ENCODE assay signal across 8 cellular contexts in the genomic region with DNA sequence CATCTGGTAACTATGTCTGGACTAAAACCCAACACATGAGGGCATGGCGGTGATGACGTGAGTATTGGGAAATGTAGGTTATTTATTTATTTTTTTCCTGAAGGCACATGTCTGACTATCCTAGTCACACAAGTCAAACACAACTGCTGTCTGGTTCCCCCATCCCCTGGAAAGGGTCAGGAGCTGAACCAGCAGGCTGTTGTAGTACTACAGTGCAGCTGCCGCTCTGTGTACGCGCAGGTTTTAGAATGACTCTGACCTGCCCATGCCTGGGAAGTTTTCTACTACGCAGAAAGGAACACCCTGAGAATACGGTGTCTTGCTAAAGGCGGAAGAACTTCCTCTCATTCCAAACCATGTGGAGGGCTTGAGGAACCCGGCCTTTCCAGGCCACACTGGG. TPM values are rescaled to one million over a fixed set of nuclear protein-coding genes. Genes with fewer than 3 reads are reported as not detected.
A peak's percentile ranks its signal among the peaks of the same experiment; 100 is the strongest.
DNase-seq lines count a peak whose midpoint lies in the region; ATAC-seq and TF ChIP-seq lines count a peak whose summit lies in the region.

No MANE protein-coding gene starts in this region.

- ATAC-seq in GM21381 (IDR thresholded peaks at IDR 0.05; ENCODE audit: unreplicated experiment) = peak; percentile 25

- no peak for TF ChIP-seq CTCF in DOHH2 (IDR thresholded peaks at IDR 0.05; ENCODE audit: low read depth, low read length, poor library complexity, severe bottlenecking)

- no peaks in the 10 kb centered on the region for H3F3A ChIP-seq in DOHH2 (ENCODE audit: control insufficient read depth, insufficient read depth)

- peak overlapping the region; percentile 65 for H3K27ac ChIP-seq in DOHH2 (ENCODE audit: low read depth, low read length)
- peak overlapping the region; percentile 75 to 99 (median 92) for H3K27ac ChIP-seq in skin epidermis

- H3K36me3 ChIP-seq in DOHH2 (ENCODE audit: control insufficient read depth, low read length) = peaks cover 58% of the 10 kb centered on the region

- peak overlapping the region; percentile 89 for H3K4me2 ChIP-seq in DOHH2 (ENCODE audit: low read length)

- no peaks in the 10 kb centered on the region for H3K9me3 ChIP-seq in DOHH2 (ENCODE audit: control insufficient read depth, insufficient read depth, low read length)

- H3K79me2 ChIP-seq in DOHH2 (ENCODE audit: control insufficient read depth, low read length) = peaks cover 65% of the 10 kb centered on the region

- no peaks in the 10 kb centered on the region for H3K27me3 ChIP-seq in DOHH2 (ENCODE audit: control insufficient read depth, low read length)

- peak; percentile 52 for DNase-seq in HS-27A (ENCODE audit: low read depth)
- peak; percentile 69 for DNase-seq in RPMI7951 (ENCODE audit: low read depth)
- peak; percentile 80 for DNase-seq in amniotic epithelial cell (ENCODE audit: low read depth)
- peak; percentile 55 for DNase-seq in hepatic stellate cell (ENCODE audit: low spot score)
- DNase-seq in NCI-H187 (lab: John Stamatoyannopoulos, UW) = no peak

- H3K4me1 ChIP-seq in DOHH2 (ENCODE audit: control insufficient read depth, low read length) = peaks cover 32% of the 10 kb centered on the region

- H3K4me3 ChIP-seq in DOHH2 (ENCODE audit: low read length) = peak overlapping the region; percentile 99
- H3K4me3 ChIP-seq in skin epidermis = peak overlapping the region; percentile 73 to 97 (median 88)

- H3K9me2 ChIP-seq in DOHH2 (replicated peaks; ENCODE audit: control insufficient read depth, low read length) = no peaks in the 10 kb centered on the region

- peaks cover 36% of the 10 kb centered on the region for H4K20me1 ChIP-seq in DOHH2 (ENCODE audit: control insufficient read depth, insufficient read depth, low read depth, low read length)

RNA-seq across cellular contexts. Expression of a gene that starts 1.2 kb away (rescaled TPM):
- total RNA-seq in RPMI7951 (2014; rRNA removed; shearing (Covaris generic)) = 11.1 and 12.6 TPM in 2 replicates

Comparison
In these comparisons a context has a peak if more than half of its experiments do, and no peak if none do; other contexts are left out.
1. DNase-seq: peak in HS-27A (single experiment), RPMI7951 (single experiment), amniotic epithelial cell (single experiment) and hepatic stellate cell (single experiment); none in NCI-H187 (0 of 2).